Comparison of ENCODE assay signal across 8 cellular contexts in genomic region chr17:48816774-48817590, GRCh38. TPM values are rescaled to one million over a fixed set of nuclear protein-coding genes. Genes with fewer than 3 reads are reported as not detected.
A peak's percentile ranks its signal among the peaks of the same experiment; 100 is the strongest.
DNase-seq lines count a peak whose midpoint lies in the region; ATAC-seq, FAIRE-seq and TF ChIP-seq lines count a peak whose summit lies in the region.

TTLL6 (minus strand) TSS chr17:48817229; CDS start chr17:48817072, 157 bp downstream.

- no peak within 1 kb of the TSS for H3K9ac ChIP-seq in SK-N-MC (ENCODE audit: insufficient read length)

- H3K27me3 Mint-ChIP-seq in activated naive CD4-positive, alpha-beta T cell treated with anti-CD3 and anti-CD28 coated beads, Interleukin-2, amount 50 U/mL, for 24 hours = peaks cover 6% of the 10 kb centered on the region

- TF ChIP-seq POLR2A in thyroid gland (IDR thresholded peaks at IDR 0.05) = no peak

- H3K4me3 ChIP-seq in SK-N-MC (peak within 1 kb of the TSS; percentile 79), pancreas (peak within 1 kb of the TSS in 3 of 4 donors; percentile 26 to 41 (median 30)), thyroid gland (replicated peaks in 1 of 3) (peak within 1 kb of the TSS in 1 of 3 donors; percentile 32)

- ATAC-seq in GM21528 (IDR thresholded peaks at IDR 0.05; ENCODE audit: low FRiP score, unreplicated experiment) = peak; percentile 85
- ATAC-seq in Right ventricle myocardium superior (ENCODE audit: poor library complexity) = peak; percentile 99
- peak; percentile 91 to 98 (median 96) for ATAC-seq in pancreas

- H3K4me3 Mint-ChIP-seq in activated naive CD4-positive, alpha-beta T cell treated with anti-CD3 and anti-CD28 coated beads, Interleukin-2, amount 50 U/mL, for 24 hours = peak within 1 kb of the TSS; percentile 79

- DNase-seq in C1 segment of cervical spinal cord (lab: John Stamatoyannopoulos, UW) = peak in 9 of 14 donors; percentile 6 to 73 (median 35)
- peak; percentile 63 for DNase-seq in NAMALWA (ENCODE audit: low spot score)
- no peak for DNase-seq in SK-N-MC (ENCODE audit: low read depth, low spot score)
- peak; percentile 89 for DNase-seq in Right ventricle myocardium superior
- peak; percentile 73 to 86 (median 80) for DNase-seq in pancreas
- peak; percentile 89 for DNase-seq in thyroid gland

- TF ChIP-seq CTCF in pancreas (IDR thresholded peaks at IDR 0.05) = no peak
- no peak for TF ChIP-seq CTCF in thyroid gland (IDR thresholded peaks at IDR 0.05)

- intact Hi-C loops in Right ventricle myocardium superior (cut with DNase I) = no loop called here
- intact Hi-C loops in pancreas (cut with DNase I) = loop anchor here in 1 of 3 donors (5.0 kb wide), 1 partner anchor 60 kb away; no protein-coding TSS in a partner anchor
- intact Hi-C loops in thyroid gland (cut with DNase I) = no loop called here

- H3K27ac Mint-ChIP-seq in activated naive CD4-positive, alpha-beta T cell treated with anti-CD3 and anti-CD28 coated beads, Interleukin-2, amount 50 U/mL, for 24 hours = no peak within 1 kb of the TSS

- H3K9me3 ChIP-seq in SK-N-MC (ENCODE audit: low read depth, low read length) (no peaks in the 10 kb centered on the region), pancreas (no peaks in the 10 kb centered on the region), thyroid gland (no peaks in the 10 kb centered on the region)

- H3K36me3 ChIP-seq in SK-N-MC (ENCODE audit: insufficient read depth, low read length) (no peaks in the 10 kb centered on the region), pancreas (no peaks in the 10 kb centered on the region), thyroid gland (no peaks in the 10 kb centered on the region)

- H3K27ac ChIP-seq in SK-N-MC (no peak within 1 kb of the TSS), pancreas (no peak within 1 kb of the TSS), thyroid gland (no peak within 1 kb of the TSS)

- H3K36me3 Mint-ChIP-seq in activated naive CD4-positive, alpha-beta T cell treated with anti-CD3 and anti-CD28 coated beads, Interleukin-2, amount 50 U/mL, for 24 hours = no peaks in the 10 kb centered on the region

- peaks cover 0 to 8% (median 0%) of the 10 kb centered on the region in 4 donors for H3K27me3 ChIP-seq in pancreas
- no peaks in the 10 kb centered on the region for H3K27me3 ChIP-seq in thyroid gland

- peaks cover 0 to 4% (median 0%) of the 10 kb centered on the region in 3 donors for H3K4me1 ChIP-seq in pancreas
- peaks cover 0 to 12% of the 10 kb centered on the region in 2 donors for H3K4me1 ChIP-seq in thyroid gland

- no peaks in the 10 kb centered on the region for H3K9me3 Mint-ChIP-seq in activated naive CD4-positive, alpha-beta T cell treated with anti-CD3 and anti-CD28 coated beads, Interleukin-2, amount 50 U/mL, for 24 hours

- peaks cover 20% of the 10 kb centered on the region for H3K4me1 Mint-ChIP-seq in activated naive CD4-positive, alpha-beta T cell treated with anti-CD3 and anti-CD28 coated beads, Interleukin-2, amount 50 U/mL, for 24 hours

- FAIRE-seq in pancreas (lab: Jason Lieb, UNC) = no peak

- WGBS in pancreas, 2 donors = 2% methylated on average over 59 to 64 of the region's 64 CpGs
- 3 to 8% methylated on average over 14 to 34 of the region's 64 CpGs for WGBS in thyroid gland, 2 donors

RNA-seq across cellular contexts. Expression of gene TTLL6, which starts in this region (rescaled TPM):
- total RNA-seq in Right ventricle myocardium superior = not detected
- under 1 TPM; 0.40 to 0.98 (median 0.67) TPM for total RNA-seq in pancreas
- 1 to 10 TPM; 1.9 to 6.0 TPM for polyA plus RNA-seq in pancreas
- 1 to 10 TPM in 2 of 4 donors, under 1 TPM in 2; 0.34 to 1.2 (median 0.89) TPM for total RNA-seq in thyroid gland

Comparison
In these comparisons a context has a peak if more than half of its experiments do, and no peak if none do; other contexts are left out.
1. Peak in DNase-seq and ATAC-seq in Right ventricle myocardium superior; RNA of the gene not detected or under 1 TPM.